ENCODE assay signal across 29 cellular contexts in the genomic region with DNA sequence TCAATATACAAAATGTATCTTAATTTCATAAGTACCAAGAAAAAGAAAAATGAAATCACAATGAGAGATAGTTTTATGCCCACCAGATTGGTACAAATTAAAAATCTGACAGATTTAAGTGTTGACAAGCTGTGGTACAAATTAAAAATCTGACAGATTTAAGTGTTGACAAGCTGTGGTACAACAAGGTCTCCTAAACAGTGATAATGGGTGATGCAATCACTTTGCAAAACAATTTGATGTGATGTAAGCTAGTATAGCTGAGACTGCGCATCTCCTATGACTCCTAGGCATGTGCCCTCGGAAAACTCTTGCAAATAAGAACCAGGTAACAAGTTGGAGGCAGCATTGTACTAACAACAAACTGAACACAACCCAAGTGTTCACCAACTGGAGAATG.
"Had no signal": no experiment of that assay in that cellular context is flagged by ENCODE, and none has a peak within 500 bp of the region (broad histone marks: within the 10 kb centered on the region; RNA-seq: fewer than 3 reads in every experiment).

No MANE protein-coding gene starts in this region.

- FAIRE-seq: endothelial cell of umbilical vein had no signal

- H3K36me3 ChIP-seq: colonic mucosa, esophagus muscularis mucosa, gastroesophageal sphincter, heart left ventricle, neural progenitor cell, suprapubic skin, transverse colon, vagina had no signal

- H3K4me1 Mint-ChIP-seq: mesothelial cell of epicardium; nephron; stimulated activated naive CD8-positive, alpha-beta T cell treated with anti-CD3 and anti-CD28 coated beads, Interleukin-15, amount 100 ng/mL, for 72 hours had no signal

- ATAC-seq: foreskin keratinocyte; gastroesophageal sphincter; heart left ventricle; left lobe of liver; naive thymus-derived CD4-positive, alpha-beta T cell; sciatic nerve; stimulated activated naive CD8-positive, alpha-beta T cell treated with anti-CD3 and anti-CD28 coated beads, Interleukin-15, amount 100 ng/mL, for 72 hours had no signal

- H3K27me3 ChIP-seq: colonic mucosa, esophagus muscularis mucosa, foreskin keratinocyte, gastroesophageal sphincter, heart left ventricle, neural progenitor cell, suprapubic skin, transverse colon, vagina had no signal

- DNase-seq: colonic mucosa; dermis blood vessel endothelial cell; effector memory CD4-positive, alpha-beta T cell; foreskin keratinocyte; heart left ventricle; hippocampal formation; islet precursor cell; mesenchymal stem cell; naive thymus-derived CD4-positive, alpha-beta T cell; stimulated activated CD4-positive, alpha-beta T cell treated with anti-CD3 and anti-CD28 coated beads, Interleukin-12 subunit alpha, Interleukin-12 subunit beta, amount 100 ng/mL, for 4 hours; stimulated activated CD4-positive, alpha-beta T cell treated with anti-CD3 and anti-CD28 coated beads, Interleukin-1b, Interleukin-23, amount 100 ng/mL, for 48 hours; stimulated activated CD4-positive, alpha-beta T cell treated with anti-CD3 and anti-CD28 coated beads, Interleukin-4, amount 100 ng/mL, for 1 hour; stimulated activated CD8-positive, alpha-beta memory T cell treated with anti-CD3 and anti-CD28 coated beads, Interleukin-4, amount 100 ng/mL, for 48 hours; stimulated activated naive CD4-positive, alpha-beta T cell; stimulated activated naive CD8-positive, alpha-beta T cell treated with anti-CD3 and anti-CD28 coated beads, Interleukin-15, amount 100 ng/mL, for 72 hours; transverse colon had no signal

- H3K27ac ChIP-seq: colonic mucosa, esophagus muscularis mucosa, foreskin keratinocyte, gastroesophageal sphincter, heart left ventricle, neural progenitor cell, parathyroid adenoma, suprapubic skin, transverse colon, vagina had no signal

- H2AFZ ChIP-seq: neural progenitor cell, parathyroid adenoma had no signal

- H3K4me3 ChIP-seq: colonic mucosa, esophagus muscularis mucosa, gastroesophageal sphincter, heart left ventricle, neural progenitor cell, smooth muscle cell, suprapubic skin, transverse colon, vagina had no signal

- H3K4me2 ChIP-seq: neural progenitor cell, smooth muscle cell had no signal

- H3K79me2 ChIP-seq: parathyroid adenoma had no signal

- H3K27ac Mint-ChIP-seq: mesothelial cell of epicardium; naive thymus-derived CD4-positive, alpha-beta T cell; nephron; neural progenitor cell; progenitor cell of endocrine pancreas; stimulated activated naive CD8-positive, alpha-beta T cell treated with anti-CD3 and anti-CD28 coated beads, Interleukin-15, amount 100 ng/mL, for 72 hours had no signal

- H3K36me3 Mint-ChIP-seq: mesothelial cell of epicardium, neural progenitor cell had no signal

- H3K27me3 Mint-ChIP-seq: stimulated activated naive CD8-positive, alpha-beta T cell treated with anti-CD3 and anti-CD28 coated beads, Interleukin-15, amount 100 ng/mL, for 72 hours had no signal

- H3K4me3 Mint-ChIP-seq: mesothelial cell of epicardium; naive thymus-derived CD4-positive, alpha-beta T cell; nephron; neural progenitor cell; stimulated activated naive CD8-positive, alpha-beta T cell treated with anti-CD3 and anti-CD28 coated beads, Interleukin-15, amount 100 ng/mL, for 72 hours had no signal

- H3K4me1 ChIP-seq: colonic mucosa, esophagus muscularis mucosa, foreskin keratinocyte, gastroesophageal sphincter, neural progenitor cell, parathyroid adenoma, suprapubic skin, transverse colon, vagina had no signal

- H3K9me3 ChIP-seq: colonic mucosa, vagina had no signal

- H3K9ac ChIP-seq: neural progenitor cell, parathyroid adenoma had no signal
